27 cellular contexts compared by ENCODE assay signal in genomic region chr13:30094015-30094533, GRCh38.
A peak's percentile ranks its signal among the peaks of the same experiment; 100 is the strongest.
DNase-seq lines count a peak whose midpoint lies in the region; ATAC-seq, FAIRE-seq and TF ChIP-seq lines count a peak whose summit lies in the region.
"Had no signal": no experiment of that assay in that cellular context is flagged by ENCODE, and none has a peak within 500 bp of the region (broad histone marks: within the 10 kb centered on the region; RNA-seq: fewer than 3 reads in every experiment).

No MANE protein-coding gene starts in this region.

- no peak overlapping the region for H3K23ac ChIP-seq in H1 (ENCODE audit: insufficient read length)

- no peak overlapping the region; the same call in 1 of the 2 replicates for H2BK12ac ChIP-seq in H1 (ENCODE audit: low read depth, low read length)

- no peak overlapping the region for H2AFZ ChIP-seq in H1 (ENCODE audit: low read length)
- H2AFZ ChIP-seq in neural progenitor cell (replicated peaks), result no peak overlapping the region

- H2BK5ac ChIP-seq in H1 (ENCODE audit: low read depth, low read length), result no peak overlapping the region

- POLR2A ChIA-PET in H1 (lab: Charles Lee; ENCODE audit: partially characterized antibody), result no interaction called here

- peaks cover 1% of the 10 kb centered on the region; the same call in 1 of the 2 replicates for H3K23me2 ChIP-seq in H1 (ENCODE audit: low read depth, low read length)

- no peak overlapping the region for H3K4me3 Mint-ChIP-seq in natural killer cell treated with Interleukin-12 subunit alpha and Interleukin-12 subunit beta and Interleukin-15 and Interleukin-18, amount 100 ng/mL, for 72 hours
- H3K4me3 Mint-ChIP-seq in natural killer cell (no peak overlapping the region), neural crest cell (no peak overlapping the region), neural progenitor cell (no peak overlapping the region)
- H3K4me3 Mint-ChIP-seq: CD14-positive monocyte; CD4-positive, alpha-beta memory T cell; CD4-positive, CD25-positive, alpha-beta regulatory T cell; CD8-positive, alpha-beta memory T cell had no signal

- H3K14ac ChIP-seq in H1 (ENCODE audit: insufficient read length), result no peak overlapping the region

- TF ChIP-seq EP300 in H1 (IDR thresholded peaks at IDR 0.05; ENCODE audit: borderline replicate concordance in 1 of 2, low read depth in 2 of 2, low read length in 2 of 2), result no peak

- H3K36me3 ChIP-seq in H1 (ENCODE audit: control insufficient read depth in 2 of 4, insufficient read depth in 4 of 4, low read length in 3 of 4) (no peaks in the 10 kb centered on the region), neural progenitor cell (no peaks in the 10 kb centered on the region)
- H3K36me3 ChIP-seq: BE2C, BLaER1 had no signal

- H3K9me3 Mint-ChIP-seq in natural killer cell treated with Interleukin-12 subunit alpha and Interleukin-12 subunit beta and Interleukin-15 and Interleukin-18, amount 100 ng/mL, for 72 hours, result no peaks in the 10 kb centered on the region
- H3K9me3 Mint-ChIP-seq in natural killer cell (no peaks in the 10 kb centered on the region), neural crest cell (no peaks in the 10 kb centered on the region), neural progenitor cell (no peaks in the 10 kb centered on the region)
- H3K9me3 Mint-ChIP-seq: CD4-positive, alpha-beta memory T cell; CD8-positive, alpha-beta memory T cell had no signal

- WGBS in H1 (ENCODE audit: extremely low coverage in 1 of 2, insufficient coverage in 1 of 2, insufficient read length in 1 of 2, insufficient replicate concordance in 2 of 2, low coverage in 1 of 2, low lambda C conversion rate in 2 of 2, missing lambda C conversion rate in 1 of 2), 2 experiments, result 90% methylated on average over 7 of the region's 7 CpGs; no CpG with 5 or more reads in 1 of the 2 experiments

- H2BK120ac ChIP-seq in H1 (replicated peaks; ENCODE audit: low read depth, low read length), result no peak overlapping the region

- H2BK20ac ChIP-seq in H1 (ENCODE audit: low read length), result no peak overlapping the region

- TF ChIP-seq CTCF in natural killer cell (IDR thresholded peaks at IDR 0.05) (no peak), H1 (IDR thresholded peaks at IDR 0.05; ENCODE audit: control extremely low read depth in 1 of 3, insufficient read depth in 1 of 3, low read depth in 1 of 3, low read length in 3 of 3) (no peak), neural crest cell (conservative IDR thresholded peaks at IDR 0.05) (no peak), neural progenitor cell (IDR thresholded peaks at IDR 0.05) (no peak)

- H3K36me3 Mint-ChIP-seq in natural killer cell treated with Interleukin-12 subunit alpha and Interleukin-12 subunit beta and Interleukin-15 and Interleukin-18, amount 100 ng/mL, for 72 hours, result no peaks in the 10 kb centered on the region
- H3K36me3 Mint-ChIP-seq in natural killer cell (no peaks in the 10 kb centered on the region), neural crest cell (ENCODE audit: low read depth) (no peaks in the 10 kb centered on the region), neural progenitor cell (no peaks in the 10 kb centered on the region)
- H3K36me3 Mint-ChIP-seq: CD14-positive monocyte; CD4-positive, alpha-beta memory T cell; CD4-positive, CD25-positive, alpha-beta regulatory T cell; CD8-positive, alpha-beta memory T cell had no signal

- H3K4me3 ChIP-seq in H1 (ENCODE audit: extremely low read depth in 1 of 4, insufficient read depth in 2 of 4, low read depth in 3 of 4, low read length in 4 of 4), result no peak overlapping the region
- H3K4me3 ChIP-seq in neural progenitor cell, result no peak overlapping the region
- H3K4me3 ChIP-seq: BLaER1 had no signal

- H3K4me2 ChIP-seq in H1 (ENCODE audit: insufficient read depth in 1 of 2, low read depth in 2 of 2, low read length in 2 of 2), result no peak overlapping the region
- H3K4me2 ChIP-seq in neural progenitor cell, result no peak overlapping the region
- H3K4me2 ChIP-seq: BLaER1 had no signal

- H3K79me1 ChIP-seq in H1 (ENCODE audit: low read depth, low read length), result no peaks in the 10 kb centered on the region

- H3K27me3 ChIP-seq in H1 (replicated peaks in 1 of 4; ENCODE audit: control insufficient read depth in 3 of 4, extremely low read depth in 1 of 4, insufficient read depth in 3 of 4, low read length in 3 of 4), result no peaks in the 10 kb centered on the region
- no peaks in the 10 kb centered on the region for H3K27me3 ChIP-seq in neural progenitor cell
- H3K27me3 ChIP-seq: BE2C, BLaER1 had no signal

- no peaks in the 10 kb centered on the region for H3K9me3 ChIP-seq in H1 (ENCODE audit: insufficient read depth in 2 of 2, low read depth in 1 of 2, low read length in 1 of 2)
- H3K9me3 ChIP-seq in neural progenitor cell (ENCODE audit: low read depth), result no peaks in the 10 kb centered on the region
- H3K9me3 ChIP-seq: BE2C, BLaER1 had no signal

- no peak overlapping the region for H3K4ac ChIP-seq in H1 (replicated peaks; ENCODE audit: insufficient read length, low read depth, low read length)

- no peaks in the 10 kb centered on the region for H3F3A ChIP-seq in neural progenitor cell (ENCODE audit: low read depth)

- CTCF ChIA-PET in H1 (lab: Charles Lee; ENCODE audit: partially characterized antibody), result interaction anchor here (1.1 to 1.7 kb wide), 3 partner anchors 14 to 21 kb away, joined by 3 to 6 read pairs (median 4); no protein-coding TSS in a partner anchor

- no peak for TF ChIP-seq RAD21 in H1 (IDR thresholded peaks at IDR 0.05 in 1 of 2, conservative IDR thresholded peaks at IDR 0.05 in 1 of 2; ENCODE audit: low read depth in 2 of 2, low read length in 2 of 2)

- TF ChIP-seq POLR2A in H1 (IDR thresholded peaks at IDR 0.05; ENCODE audit: control extremely low read depth in 1 of 2, low read depth in 2 of 2, low read length in 2 of 2), result no peak

- H3K4me1 ChIP-seq in H1 (replicated peaks in 1 of 4; ENCODE audit: control insufficient read depth in 3 of 4, insufficient read depth in 4 of 4, low read length in 3 of 4), result no peaks in the 10 kb centered on the region
- no peaks in the 10 kb centered on the region for H3K4me1 ChIP-seq in neural progenitor cell
- H3K4me1 ChIP-seq: BE2C, BLaER1 had no signal

- no peak for ATAC-seq in natural killer cell treated with Interleukin-12 subunit alpha and Interleukin-12 subunit beta and Interleukin-15 and Interleukin-18, amount 100 ng/mL, for 72 hours
- ATAC-seq in natural killer cell, result no peak
- ATAC-seq in HG02759 (IDR thresholded peaks at IDR 0.05; ENCODE audit: unreplicated experiment), result no peak

- DNase-seq in natural killer cell treated with Interleukin-12 subunit alpha and Interleukin-12 subunit beta and Interleukin-15 and Interleukin-18, amount 100 ng/mL, for 72 hours (ENCODE audit: low spot score), result peak; percentile 59
- no peak for DNase-seq in natural killer cell
- no peak for DNase-seq in H1 (ENCODE audit: low read depth in 1 of 2, low spot score in 2 of 2)
- no peak for DNase-seq in neural crest cell (ENCODE audit: low read depth, low spot score)
- DNase-seq in neural progenitor cell (ENCODE audit: low spot score), result no peak
- no peak for DNase-seq in GM03348 (ENCODE audit: low spot score)
- DNase-seq: 8988T; ACHN; BE2C; C1 segment of cervical spinal cord; CD4-positive, alpha-beta memory T cell; CD4-positive, CD25-positive, alpha-beta regulatory T cell; CD8-positive, alpha-beta memory T cell; COR-L47; DMS 273 treated with DMSO at 0.1 percent for 48 hours; DMS153; DMS53; DMS79; DND-41; EL; GDM1 had no signal

- H3K18ac ChIP-seq in H1 (ENCODE audit: extremely low read depth, low read length), result no peak overlapping the region

- H4K8ac ChIP-seq in H1 (ENCODE audit: extremely low read depth, insufficient read depth, low read length), result no peak overlapping the region

- H4K20me1 ChIP-seq in H1 (replicated peaks in 1 of 2; ENCODE audit: control insufficient read depth in 1 of 2, insufficient read depth in 2 of 2, low read length in 2 of 2), result no peaks in the 10 kb centered on the region
- no peaks in the 10 kb centered on the region for H4K20me1 ChIP-seq in neural progenitor cell (ENCODE audit: low read depth)
- H4K20me1 ChIP-seq: BLaER1 had no signal

- no peak overlapping the region for H3K56ac ChIP-seq in H1 (replicated peaks; ENCODE audit: insufficient read length, low read depth, low read length)

- no peaks in the 10 kb centered on the region for H3K79me2 ChIP-seq in H1 (ENCODE audit: control insufficient read depth in 1 of 2, insufficient read depth in 2 of 2, low read length in 2 of 2)
- H3K79me2 ChIP-seq in neural progenitor cell (ENCODE audit: low read depth), result no peaks in the 10 kb centered on the region

- H4K91ac ChIP-seq in H1 (replicated peaks; ENCODE audit: insufficient read length, low read length), result no peak overlapping the region

- H3K27me3 Mint-ChIP-seq in natural killer cell treated with Interleukin-12 subunit alpha and Interleukin-12 subunit beta and Interleukin-15 and Interleukin-18, amount 100 ng/mL, for 72 hours, result no peaks in the 10 kb centered on the region
- H3K27me3 Mint-ChIP-seq in natural killer cell (ENCODE audit: low read depth in 2 of 2) (no peaks in the 10 kb centered on the region), neural crest cell (ENCODE audit: low read depth) (no peaks in the 10 kb centered on the region), neural progenitor cell (ENCODE audit: insufficient read depth, low read depth) (peaks cover 2% of the 10 kb centered on the region)
- H3K27me3 Mint-ChIP-seq: CD4-positive, CD25-positive, alpha-beta regulatory T cell had no signal

- peaks cover 0 to 5% of the 10 kb centered on the region in 2 donors for H3K4me1 Mint-ChIP-seq in natural killer cell treated with Interleukin-12 subunit alpha and Interleukin-12 subunit beta and Interleukin-15 and Interleukin-18, amount 100 ng/mL, for 72 hours (ENCODE audit: low read depth in 2 of 2)
- H3K4me1 Mint-ChIP-seq in natural killer cell (peaks cover 0 to 9% of the 10 kb centered on the region in 2 donors), neural crest cell (no peaks in the 10 kb centered on the region), neural progenitor cell (peaks cover 9% of the 10 kb centered on the region)
- H3K4me1 Mint-ChIP-seq: CD8-positive, alpha-beta memory T cell had no signal

- 0 out of 2 replicates have a peak overlapping the region, but pooled peaks have one; percentile 9 for H2AK5ac ChIP-seq in H1 (ENCODE audit: low read depth, low read length)

- H3K27ac Mint-ChIP-seq in natural killer cell treated with Interleukin-12 subunit alpha and Interleukin-12 subunit beta and Interleukin-15 and Interleukin-18, amount 100 ng/mL, for 72 hours, result no peak overlapping the region
- H3K27ac Mint-ChIP-seq in natural killer cell (no peak overlapping the region), neural crest cell (ENCODE audit: unreplicated experiment) (peak overlapping the region; percentile 44), neural progenitor cell (no peak overlapping the region)
- H3K27ac Mint-ChIP-seq: CD14-positive monocyte; CD4-positive, alpha-beta memory T cell had no signal

- H3K27ac ChIP-seq in H1 (ENCODE audit: low read depth, low read length), result no peak overlapping the region
- H3K27ac ChIP-seq in neural progenitor cell, result no peak overlapping the region
- H3K27ac ChIP-seq: BLaER1 had no signal

- intact Hi-C loops in natural killer cell (cut with micrococcal nuclease), result no loop called here

- H4K5ac ChIP-seq in H1 (ENCODE audit: insufficient read length, low read depth, low read length), result no peak overlapping the region

- no peak for FAIRE-seq in H1 (lab: Jason Lieb, UNC)
- FAIRE-seq: A204.1, GM12891, GM19239 had no signal

- no peak overlapping the region for H2BK15ac ChIP-seq in H1 (ENCODE audit: low read length)

- no peak overlapping the region for H3K9ac ChIP-seq in H1 (replicated peaks in 1 of 4; ENCODE audit: extremely low read depth in 1 of 4, low read depth in 3 of 4, low read length in 3 of 4)
- no peak overlapping the region for H3K9ac ChIP-seq in neural progenitor cell
- H3K9ac ChIP-seq: BLaER1 had no signal
